8 cellular contexts compared by ENCODE assay signal in genomic region chr9:101566904-101567724, GRCh38. TPM values are rescaled to one million over a fixed set of nuclear protein-coding genes. Genes with fewer than 3 reads are reported as not detected.
DNase-seq lines count a peak whose midpoint lies in the region; ATAC-seq and TF ChIP-seq lines count a peak whose summit lies in the region.

No MANE protein-coding gene starts in this region.

- peaks cover 41% of the 10 kb centered on the region for H3K36me3 Mint-ChIP-seq in activated naive CD4-positive, alpha-beta T cell treated with anti-CD3 and anti-CD28 coated beads, Interleukin-2, amount 10 ng/mL, durations not matched to agents 7 days and 5 days

- CTCF ChIA-PET in activated naive CD4-positive, alpha-beta T cell treated with anti-CD3 and anti-CD28 coated beads, Interleukin-2, amount 10 ng/mL, durations not matched to agents 7 days and 5 days (lab: Charles Lee) = interaction anchor here (0.5 to 1.9 kb wide), 10 partner anchors 9 to 178 kb away, joined by 3 to 6 read pairs (median 4); partner anchors contain the start of gene RNF20

- DNase-seq in EL (peak; percentile 63), left lobe of liver (ENCODE audit: low spot score) (no peak), ureter (ENCODE audit: low spot score) (no peak), hypothalamus (lab: John Stamatoyannopoulos, UW) (no peak)
- peak; percentile 61 for DNase-seq in activated naive CD4-positive, alpha-beta T cell treated with anti-CD3 and anti-CD28 coated beads, Interleukin-2, amount 10 ng/mL, durations not matched to agents 7 days and 5 days

- H3K4me3 Mint-ChIP-seq in activated naive CD4-positive, alpha-beta T cell treated with anti-CD3 and anti-CD28 coated beads, Interleukin-2, amount 10 ng/mL, durations not matched to agents 7 days and 5 days = no peak overlapping the region

- peak; percentile 72 for TF ChIP-seq CTCF in LNCAP (IDR thresholded peaks at IDR 0.05)

- H3K4me1 Mint-ChIP-seq in activated naive CD4-positive, alpha-beta T cell treated with anti-CD3 and anti-CD28 coated beads, Interleukin-2, amount 10 ng/mL, durations not matched to agents 7 days and 5 days = peaks cover 46% of the 10 kb centered on the region

- no peak overlapping the region for H3K27ac Mint-ChIP-seq in activated naive CD4-positive, alpha-beta T cell treated with anti-CD3 and anti-CD28 coated beads, Interleukin-2, amount 10 ng/mL, durations not matched to agents 7 days and 5 days

- ATAC-seq in GM21360 (IDR thresholded peaks at IDR 0.05; ENCODE audit: unreplicated experiment) (peak; percentile 81), left lobe of liver (peak; percentile 78), HG03025 (IDR thresholded peaks at IDR 0.05; ENCODE audit: low FRiP score, unreplicated experiment) (no peak)

- H3K27me3 Mint-ChIP-seq in activated naive CD4-positive, alpha-beta T cell treated with anti-CD3 and anti-CD28 coated beads, Interleukin-2, amount 10 ng/mL, durations not matched to agents 7 days and 5 days = no peaks in the 10 kb centered on the region

- no peaks in the 10 kb centered on the region for H3K9me3 Mint-ChIP-seq in activated naive CD4-positive, alpha-beta T cell treated with anti-CD3 and anti-CD28 coated beads, Interleukin-2, amount 10 ng/mL, durations not matched to agents 7 days and 5 days

RNA-seq across cellular contexts. Expression of gene PPP3R2, which starts 27.7 kb away (rescaled TPM):
- total RNA-seq in left lobe of liver = not detected
- total RNA-seq in ureter = not detected

RNA-seq across cellular contexts. Expression of gene RNF20, which starts 33.5 kb away (rescaled TPM):
- total RNA-seq in left lobe of liver (17.4 TPM), ureter (41.4 TPM)

Comparison
In these comparisons a context has a peak if more than half of its experiments do, and no peak if none do; other contexts are left out.
1. DNase-seq: peak in EL (single experiment) and activated naive CD4-positive, alpha-beta T cell treated with anti-CD3 and anti-CD28 coated beads, Interleukin-2, amount 10 ng/mL, durations not matched to agents 7 days and 5 days (single experiment); none in left lobe of liver (single experiment), ureter (single experiment) and hypothalamus (0 of 51).